ENCODE assay signal across 17 cellular contexts in genomic region chr6:41555326-41556300, GRCh38.
"Had no signal": no experiment of that assay in that cellular context is flagged by ENCODE, and none has a peak within 500 bp of the region (broad histone marks: within the 10 kb centered on the region; RNA-seq: fewer than 3 reads in every experiment).

No MANE protein-coding gene starts in this region.

- H3K9ac ChIP-seq: parathyroid adenoma had no signal

- H3K4me3 ChIP-seq: left ventricle myocardium inferior had no signal

- H3K9me3 ChIP-seq: left ventricle myocardium inferior had no signal

- H3K27ac Mint-ChIP-seq: activated CD4-positive, alpha-beta memory T cell treated with anti-CD3 and anti-CD28 coated beads, Interleukin-2, amount 10 ng/mL, durations not matched to agents 7 days and 5 days; activated CD8-positive, alpha-beta memory T cell treated with anti-CD3 and anti-CD28 coated beads, Interleukin-2, amount 10 ng/mL, durations not matched to agents 7 days and 5 days; activated naive CD8-positive, alpha-beta T cell treated with anti-CD3 and anti-CD28 coated beads, Interleukin-2, amount 10 ng/mL, durations not matched to agents 7 days and 5 days; effector memory CD8-positive, alpha-beta T cell; stimulated activated memory B cell treated with anti-CD40 and anti-IgM and Interleukin-4, amounts not matched to agents 10 μg/mL and 1 μg/mL and 100 μg/mL, for 72 hours; T-helper 2 cell treated with Interferon-gamma antibody and Interleukin-4, amounts not matched to agents 5 μg/mL and 100 μg/mL, for 36 hours had no signal

- H3K9me3 Mint-ChIP-seq: activated CD4-positive, alpha-beta memory T cell treated with anti-CD3 and anti-CD28 coated beads, Interleukin-2, amount 10 ng/mL, durations not matched to agents 7 days and 5 days; activated naive CD8-positive, alpha-beta T cell treated with anti-CD3 and anti-CD28 coated beads, Interleukin-2, amount 10 ng/mL, durations not matched to agents 7 days and 5 days; effector memory CD8-positive, alpha-beta T cell; naive B cell; stimulated activated memory B cell treated with anti-CD40 and anti-IgM and Interleukin-4, amounts not matched to agents 10 μg/mL and 1 μg/mL and 100 μg/mL, for 72 hours; T-helper 2 cell treated with Interferon-gamma antibody and Interleukin-4, amounts not matched to agents 5 μg/mL and 100 μg/mL, for 36 hours had no signal

- ATAC-seq: activated CD8-positive, alpha-beta memory T cell treated with anti-CD3 and anti-CD28 coated beads, Interleukin-2, amount 10 ng/mL, durations not matched to agents 7 days and 5 days; effector memory CD8-positive, alpha-beta T cell; sciatic nerve; stimulated activated memory B cell treated with anti-CD40 and anti-IgM and Interleukin-4, amounts not matched to agents 10 μg/mL and 1 μg/mL and 100 μg/mL, for 72 hours had no signal

- H3K27ac ChIP-seq: epithelial cell of prostate, left ventricle myocardium inferior, parathyroid adenoma had no signal

- H3K27me3 Mint-ChIP-seq: effector memory CD8-positive, alpha-beta T cell; naive B cell; stimulated activated memory B cell treated with anti-CD40 and anti-IgM and Interleukin-4, amounts not matched to agents 10 μg/mL and 1 μg/mL and 100 μg/mL, for 72 hours had no signal

- H3K36me3 Mint-ChIP-seq: activated CD8-positive, alpha-beta memory T cell treated with anti-CD3 and anti-CD28 coated beads, Interleukin-2, amount 10 ng/mL, durations not matched to agents 7 days and 5 days; naive B cell had no signal

- H3K36me3 ChIP-seq: left ventricle myocardium inferior had no signal

- H2AFZ ChIP-seq: parathyroid adenoma had no signal

- DNase-seq: activated CD4-positive, alpha-beta memory T cell treated with anti-CD3 and anti-CD28 coated beads, Interleukin-2, amount 10 ng/mL, durations not matched to agents 7 days and 5 days; activated CD4-positive, alpha-beta T cell treated with anti-CD3 and anti-CD28 coated beads for 4 hours; activated CD8-positive, alpha-beta memory T cell treated with anti-CD3 and anti-CD28 coated beads, Interleukin-2, amount 10 ng/mL, durations not matched to agents 7 days and 5 days; activated naive CD4-positive, alpha-beta T cell; activated naive CD8-positive, alpha-beta T cell treated with anti-CD3 and anti-CD28 coated beads, Interleukin-2, amount 10 ng/mL, durations not matched to agents 7 days and 5 days; effector memory CD8-positive, alpha-beta T cell; foreskin fibroblast; kidney glomerular epithelial cell; left ventricle myocardium inferior; mammary epithelial cell; naive B cell; stimulated activated CD4-positive, alpha-beta T cell treated with anti-CD3 and anti-CD28 coated beads, Interleukin-4, amount 100 ng/mL, for 24 hours had no signal

- H3K4me3 Mint-ChIP-seq: activated CD4-positive, alpha-beta memory T cell treated with anti-CD3 and anti-CD28 coated beads, Interleukin-2, amount 10 ng/mL, durations not matched to agents 7 days and 5 days; activated CD8-positive, alpha-beta memory T cell treated with anti-CD3 and anti-CD28 coated beads, Interleukin-2, amount 10 ng/mL, durations not matched to agents 7 days and 5 days; activated naive CD8-positive, alpha-beta T cell treated with anti-CD3 and anti-CD28 coated beads, Interleukin-2, amount 10 ng/mL, durations not matched to agents 7 days and 5 days; effector memory CD8-positive, alpha-beta T cell; naive B cell; stimulated activated memory B cell treated with anti-CD40 and anti-IgM and Interleukin-4, amounts not matched to agents 10 μg/mL and 1 μg/mL and 100 μg/mL, for 72 hours; T-helper 2 cell treated with Interferon-gamma antibody and Interleukin-4, amounts not matched to agents 5 μg/mL and 100 μg/mL, for 36 hours had no signal
